24 cellular contexts compared by ENCODE assay signal in the genomic region with DNA sequence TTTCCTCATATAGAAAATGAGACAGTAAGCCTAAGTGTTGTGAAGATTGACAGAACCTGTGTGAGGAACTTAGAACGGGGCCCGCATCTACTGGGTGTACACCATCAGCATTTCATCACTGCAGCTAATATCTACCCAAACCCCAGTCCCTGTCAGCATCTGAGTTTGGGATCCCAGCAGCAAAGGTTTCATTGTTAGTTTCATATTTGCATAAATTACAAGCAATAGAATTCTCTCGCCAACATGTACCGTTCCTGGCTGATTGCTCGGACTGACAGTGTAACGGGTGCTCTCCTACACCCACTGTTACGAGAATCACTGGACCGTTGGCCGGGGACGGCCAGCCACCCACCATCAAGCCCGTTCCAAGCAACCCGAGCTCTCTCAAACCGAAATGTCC. TPM values are rescaled to one million over a fixed set of nuclear protein-coding genes. Genes with fewer than 3 reads are reported as not detected.
DNase-seq lines count a peak whose midpoint lies in the region; ATAC-seq, FAIRE-seq and TF ChIP-seq lines count a peak whose summit lies in the region.
"Had no signal": no experiment of that assay in that cellular context is flagged by ENCODE, and none has a peak within 500 bp of the region (broad histone marks: within the 10 kb centered on the region; RNA-seq: fewer than 3 reads in every experiment).

No MANE protein-coding gene starts in this region.

- DNase-seq in activated naive CD4-positive, alpha-beta T cell (lab: John Stamatoyannopoulos, UW), result no peak
- DNase-seq in GM19239 (ENCODE audit: insufficient read length, low spot score) (no peak), neuronal stem cell (ENCODE audit: low spot score) (no peak), suprapubic skin (ENCODE audit: low spot score in 2 of 2) (no peak), right atrium auricular region (ENCODE audit: low spot score) (no peak)
- no peak for DNase-seq in activated T-helper 2 cell treated with anti-CD3 and anti-CD28 coated beads, Interferon-gamma antibody, Interleukin-2, Interleukin-4, amounts not matched to agents 10 μg/mL and 5 μg/mL and 100 μg/mL, durations not matched to agents 14 hours and 24 hours and 36 hours (ENCODE audit: low spot score)
- DNase-seq: adrenal gland, heart left ventricle, IMR-90, NCI-H1417, NCI-H510A, nephron progenitor cell, upper lobe of left lung had no signal

- H3K36me3 ChIP-seq in neuronal stem cell (replicated peaks in 1 of 2; ENCODE audit: control insufficient read depth in 2 of 2, insufficient read depth in 2 of 2, low read length in 2 of 2), result no peaks in the 10 kb centered on the region
- no peaks in the 10 kb centered on the region for H3K36me3 ChIP-seq in suprapubic skin
- no peaks in the 10 kb centered on the region for H3K36me3 ChIP-seq in right atrium auricular region
- H3K36me3 ChIP-seq: adrenal gland, heart left ventricle, upper lobe of left lung had no signal

- H3K4me1 Mint-ChIP-seq in activated naive CD4-positive, alpha-beta T cell treated with anti-CD3 and anti-CD28 coated beads, Interleukin-2, amount 50 U/mL, for 24 hours, result peaks cover 79% of the 10 kb centered on the region
- peaks cover 60% of the 10 kb centered on the region for H3K4me1 Mint-ChIP-seq in activated T-helper 2 cell treated with anti-CD3 and anti-CD28 coated beads, Interferon-gamma antibody, Interleukin-2, Interleukin-4, amounts not matched to agents 10 μg/mL and 5 μg/mL and 100 μg/mL, durations not matched to agents 14 hours and 24 hours and 36 hours (ENCODE audit: low read depth)

- H4K8ac ChIP-seq in neuronal stem cell (ENCODE audit: low read depth, low read length), result no peak overlapping the region

- no peak for TF ChIP-seq EP300 in suprapubic skin (IDR thresholded peaks at IDR 0.05)

- no peaks in the 10 kb centered on the region for H3K9me3 ChIP-seq in neuronal stem cell (replicated peaks in 1 of 2; ENCODE audit: control insufficient read depth in 2 of 2, insufficient read depth in 1 of 2, low read depth in 1 of 2, low read length in 2 of 2)
- H3K9me3 ChIP-seq in suprapubic skin, result no peaks in the 10 kb centered on the region
- no peaks in the 10 kb centered on the region for H3K9me3 ChIP-seq in right atrium auricular region
- H3K9me3 ChIP-seq: adrenal gland, heart left ventricle, upper lobe of left lung had no signal

- no peak overlapping the region for H3K14ac ChIP-seq in neuronal stem cell (ENCODE audit: low read length)

- no peak overlapping the region for H3K4ac ChIP-seq in neuronal stem cell (ENCODE audit: low read length)

- H2BK120ac ChIP-seq in neuronal stem cell (ENCODE audit: low read depth, low read length), result peak overlapping the region; percentile 40

- no peak overlapping the region for H3K18ac ChIP-seq in neuronal stem cell (ENCODE audit: low read length)

- no peak overlapping the region for H2BK15ac ChIP-seq in neuronal stem cell (ENCODE audit: low read length)

- H3K4me1 ChIP-seq in neuronal stem cell (ENCODE audit: control insufficient read depth in 2 of 2, insufficient read depth in 1 of 2, low read depth in 1 of 2, low read length in 2 of 2) (peaks cover 4 to 16% of the 10 kb centered on the region in 2 donors), suprapubic skin (peaks cover 6% of the 10 kb centered on the region), right atrium auricular region (no peaks in the 10 kb centered on the region)
- H3K4me1 ChIP-seq: adrenal gland had no signal

- no peak for TF ChIP-seq CTCF in suprapubic skin (IDR thresholded peaks at IDR 0.05)
- TF ChIP-seq CTCF in right atrium auricular region (IDR thresholded peaks at IDR 0.05), result no peak

- TF ChIP-seq POLR2A in suprapubic skin (IDR thresholded peaks at IDR 0.05), result no peak

- H3K27ac Mint-ChIP-seq in activated naive CD4-positive, alpha-beta T cell treated with anti-CD3 and anti-CD28 coated beads, Interleukin-2, amount 50 U/mL, for 24 hours, result peak overlapping the region; percentile 84
- H3K27ac Mint-ChIP-seq in activated T-helper 2 cell treated with anti-CD3 and anti-CD28 coated beads, Interferon-gamma antibody, Interleukin-2, Interleukin-4, amounts not matched to agents 10 μg/mL and 5 μg/mL and 100 μg/mL, durations not matched to agents 14 hours and 24 hours and 36 hours, result peak overlapping the region; percentile 100
- H3K27ac Mint-ChIP-seq: dendritic cell treated with granulocyte-macrophage colony-stimulating factor and Interleukin-4, amounts not matched to agents 40 ng/mL and 50 ng/mL, for 4 days; GM23338; nephron progenitor cell; progenitor cell of endocrine pancreas had no signal

- H3K4me3 Mint-ChIP-seq in activated naive CD4-positive, alpha-beta T cell treated with anti-CD3 and anti-CD28 coated beads, Interleukin-2, amount 50 U/mL, for 24 hours, result no peak overlapping the region
- H3K4me3 Mint-ChIP-seq in activated T-helper 2 cell treated with anti-CD3 and anti-CD28 coated beads, Interferon-gamma antibody, Interleukin-2, Interleukin-4, amounts not matched to agents 10 μg/mL and 5 μg/mL and 100 μg/mL, durations not matched to agents 14 hours and 24 hours and 36 hours (ENCODE audit: low read depth), result no peak overlapping the region
- H3K4me3 Mint-ChIP-seq: dendritic cell treated with granulocyte-macrophage colony-stimulating factor and Interleukin-4, amounts not matched to agents 40 ng/mL and 50 ng/mL, for 4 days; GM23338; nephron progenitor cell had no signal

- no CpG with 5 or more reads among the region's 13 CpGs for whole genome bisulfite sequencing in neuronal stem cell (ENCODE audit: extremely low coverage in 2 of 2, insufficient read length in 2 of 2, insufficient replicate concordance in 1 of 2), 2 donors
- 92% methylated on average over 13 of the region's 13 CpGs for WGBS in suprapubic skin

- no peak overlapping the region for H2BK12ac ChIP-seq in neuronal stem cell (ENCODE audit: low read length)

- H3K4me3 ChIP-seq in neuronal stem cell (ENCODE audit: low read length in 2 of 2), result no peak overlapping the region
- no peak overlapping the region for H3K4me3 ChIP-seq in suprapubic skin
- H3K4me3 ChIP-seq in right atrium auricular region, result no peak overlapping the region
- H3K4me3 ChIP-seq: adrenal gland, GM23338, heart left ventricle, upper lobe of left lung had no signal

- ATAC-seq in GM21381 (IDR thresholded peaks at IDR 0.05; ENCODE audit: unreplicated experiment), result no peak
- ATAC-seq: activated CD4-positive, CD25-positive, alpha-beta regulatory T cell treated with anti-CD3 and anti-CD28 coated beads, Interleukin-2, amount 50 U/mL, for 24 hours; GM23338; heart left ventricle; left lobe of liver had no signal

- peaks cover 8% of the 10 kb centered on the region for H3K36me3 Mint-ChIP-seq in activated naive CD4-positive, alpha-beta T cell treated with anti-CD3 and anti-CD28 coated beads, Interleukin-2, amount 50 U/mL, for 24 hours
- H3K36me3 Mint-ChIP-seq in activated T-helper 2 cell treated with anti-CD3 and anti-CD28 coated beads, Interferon-gamma antibody, Interleukin-2, Interleukin-4, amounts not matched to agents 10 μg/mL and 5 μg/mL and 100 μg/mL, durations not matched to agents 14 hours and 24 hours and 36 hours (ENCODE audit: low read depth), result peaks cover 29% of the 10 kb centered on the region

- peaks cover 0 to 10% (median 0%) of the 10 kb centered on the region in 3 experiments for H3K27me3 ChIP-seq in neuronal stem cell (ENCODE audit: control insufficient read depth in 3 of 3, insufficient read depth in 3 of 3, low read depth in 1 of 3, low read length in 3 of 3)
- peaks cover under 1% of the 10 kb centered on the region for H3K27me3 ChIP-seq in suprapubic skin
- H3K27me3 ChIP-seq in right atrium auricular region, result no peaks in the 10 kb centered on the region
- H3K27me3 ChIP-seq: adrenal gland, upper lobe of left lung had no signal

- no peak overlapping the region for H3K4me2 ChIP-seq in neuronal stem cell (ENCODE audit: insufficient read depth, low read length, poor library complexity, severe bottlenecking)
- H3K4me2 ChIP-seq: GM23338 had no signal

- H3K27ac ChIP-seq in neuronal stem cell (replicated peaks; ENCODE audit: low read length) (no peak overlapping the region), suprapubic skin (no peak overlapping the region), right atrium auricular region (no peak overlapping the region)
- H3K27ac ChIP-seq: adrenal gland, heart left ventricle, upper lobe of left lung had no signal

- no peak overlapping the region for H3K23ac ChIP-seq in neuronal stem cell (ENCODE audit: low read depth, low read length, poor library complexity)

- no peak overlapping the region for H3K9ac ChIP-seq in neuronal stem cell (ENCODE audit: low read depth, low read length, poor library complexity)

- FAIRE-seq in GM19239 (lab: Jason Lieb, UNC), result peak; percentile 88
- FAIRE-seq: bronchial epithelial cell had no signal

- H3K79me1 ChIP-seq in neuronal stem cell (ENCODE audit: low read depth, low read length), result no peaks in the 10 kb centered on the region

- no peak overlapping the region for H4K91ac ChIP-seq in neuronal stem cell (ENCODE audit: low read depth, low read length, poor library complexity)

- H3K9me3 Mint-ChIP-seq in activated naive CD4-positive, alpha-beta T cell treated with anti-CD3 and anti-CD28 coated beads, Interleukin-2, amount 50 U/mL, for 24 hours, result no peaks in the 10 kb centered on the region
- H3K9me3 Mint-ChIP-seq in activated T-helper 2 cell treated with anti-CD3 and anti-CD28 coated beads, Interferon-gamma antibody, Interleukin-2, Interleukin-4, amounts not matched to agents 10 μg/mL and 5 μg/mL and 100 μg/mL, durations not matched to agents 14 hours and 24 hours and 36 hours, result no peaks in the 10 kb centered on the region
- H3K9me3 Mint-ChIP-seq: dendritic cell treated with granulocyte-macrophage colony-stimulating factor and Interleukin-4, amounts not matched to agents 40 ng/mL and 50 ng/mL, for 4 days; GM23338; nephron progenitor cell had no signal

- no peak overlapping the region for H2AK5ac ChIP-seq in neuronal stem cell (ENCODE audit: low read depth, low read length)

- H2AFZ ChIP-seq in neuronal stem cell (ENCODE audit: low read length), result no peak overlapping the region
- H2AFZ ChIP-seq: GM23338 had no signal

- no peaks in the 10 kb centered on the region for H3K27me3 Mint-ChIP-seq in activated naive CD4-positive, alpha-beta T cell treated with anti-CD3 and anti-CD28 coated beads, Interleukin-2, amount 50 U/mL, for 24 hours
- H3K27me3 Mint-ChIP-seq in activated T-helper 2 cell treated with anti-CD3 and anti-CD28 coated beads, Interferon-gamma antibody, Interleukin-2, Interleukin-4, amounts not matched to agents 10 μg/mL and 5 μg/mL and 100 μg/mL, durations not matched to agents 14 hours and 24 hours and 36 hours (ENCODE audit: low read depth), result no peaks in the 10 kb centered on the region

- intact Hi-C loops in activated T-helper 2 cell treated with anti-CD3 and anti-CD28 coated beads, Interferon-gamma antibody, Interleukin-2, Interleukin-4, amounts not matched to agents 10 μg/mL and 5 μg/mL and 100 μg/mL, durations not matched to agents 14 hours and 24 hours and 36 hours (cut with micrococcal nuclease), result loop anchor here (5.0 kb wide), 1 partner anchor 112 kb away; no protein-coding TSS in a partner anchor

- H2BK5ac ChIP-seq in neuronal stem cell (ENCODE audit: low read length), result no peak overlapping the region

RNA-seq across cellular contexts. Expression of a gene that starts 10.4 kb away (rescaled TPM):
- 9.2 and 10.2 TPM in 2 replicates for total RNA-seq in activated T-helper 2 cell treated with anti-CD3 and anti-CD28 coated beads, Interferon-gamma antibody, Interleukin-2, Interleukin-4, amounts not matched to agents 10 μg/mL and 5 μg/mL and 100 μg/mL, durations not matched to agents 14 hours and 24 hours and 36 hours
- polyA plus RNA-seq in neuronal stem cell (2013, experiment 1 of 2), result 0.01 TPM
- polyA plus RNA-seq in neuronal stem cell (2013, experiment 2 of 2), result not detected
- total RNA-seq in suprapubic skin, result 1 to 10 TPM in 2 of 4 donors, under 1 TPM in 2; 0.30 to 3.8 (median 1.0) TPM
- not detected for total RNA-seq in right atrium auricular region
- total RNA-seq: bronchial epithelial cell, GM23338, IMR-90, M059J, SK-MEL-5, skeletal muscle tissue had no signal
- polyA plus RNA-seq: heart left ventricle, IMR-90 had no signal

RNA-seq across cellular contexts. Expression of a gene that starts 29.8 kb away (rescaled TPM):
- 404 and 410 TPM in 2 replicates for total RNA-seq in activated T-helper 2 cell treated with anti-CD3 and anti-CD28 coated beads, Interferon-gamma antibody, Interleukin-2, Interleukin-4, amounts not matched to agents 10 μg/mL and 5 μg/mL and 100 μg/mL, durations not matched to agents 14 hours and 24 hours and 36 hours
- 0.47 TPM for polyA plus RNA-seq in neuronal stem cell (2013, experiment 1 of 2)
- 0.43 TPM for polyA plus RNA-seq in neuronal stem cell (2013, experiment 2 of 2)
- total RNA-seq in suprapubic skin (10 to 100 TPM in 3 of 4 donors, 1 to 10 TPM in 1; 8.9 to 29.7 (median 12.4) TPM), right atrium auricular region (1 to 10 TPM in 1 of 2 donors, under 1 TPM in 1; 0.94 to 1.0 TPM)
- total RNA-seq: bronchial epithelial cell, IMR-90, progenitor cell of endocrine pancreas, SK-MEL-5 had no signal

Comparison
In these comparisons a context has a peak if more than half of its experiments do, and no peak if none do; other contexts are left out.
1. RNA of a gene that starts 29.8 kb away (total RNA-seq): 404 to 410 TPM in activated T-helper 2 cell treated with anti-CD3 and anti-CD28 coated beads, Interferon-gamma antibody, Interleukin-2, Interleukin-4, amounts not matched to agents 10 μg/mL and 5 μg/mL and 100 μg/mL, durations not matched to agents 14 hours and 24 hours and 36 hours; 8.9 to 29.7 TPM in suprapubic skin and 0.94 to 1.0 TPM in right atrium auricular region; every median in the first group is over 10 times any median in the second.